ENCODE assay signal across 24 cellular contexts in genomic region chr11:97254790-97255189, GRCh38.
"Had no signal": no experiment of that assay in that cellular context is flagged by ENCODE, and none has a peak within 500 bp of the region (broad histone marks: within the 10 kb centered on the region; RNA-seq: fewer than 3 reads in every experiment).

No MANE protein-coding gene starts in this region.

- H3K27me3 ChIP-seq: colonic mucosa, esophagus squamous epithelium, gastroesophageal sphincter had no signal

- H3K4me1 ChIP-seq: colonic mucosa, esophagus squamous epithelium, gastroesophageal sphincter had no signal

- ATAC-seq: activated CD4-positive, alpha-beta T cell treated with anti-CD3 and anti-CD28 coated beads for 36 hours; activated naive CD4-positive, alpha-beta T cell treated with anti-CD3 and anti-CD28 coated beads, Interleukin-2, amount 50 U/mL, for 72 hours; activated T-cell treated with anti-CD3 and anti-CD28 coated beads, Interleukin-2, amount 50 U/mL, for 72 hours; gastroesophageal sphincter had no signal

- DNase-seq: activated CD4-positive, alpha-beta memory T cell treated with anti-CD3 and anti-CD28 coated beads, Interleukin-2, amount 10 ng/mL, durations not matched to agents 7 days and 5 days; activated CD4-positive, alpha-beta T cell treated with anti-CD3 and anti-CD28 coated beads for 36 hours; activated CD4-positive, alpha-beta T cell treated with anti-CD3 and anti-CD28 coated beads, Interleukin-2, amount 10 ng/mL, durations not matched to agents 24 days and 14 days; activated CD4-positive, CD25-positive, alpha-beta regulatory T cell; activated CD4-positive, CD25-positive, alpha-beta regulatory T cell treated with anti-CD3 and anti-CD28 coated beads, Interleukin-2, amount 50 U/mL, for 72 hours; activated CD8-positive, alpha-beta memory T cell treated with anti-CD3 and anti-CD28 coated beads, Interleukin-2, amount 50 U/mL, for 48 hours; activated gamma-delta T cell; activated naive CD4-positive, alpha-beta T cell; activated naive CD4-positive, alpha-beta T cell treated with anti-CD3 and anti-CD28 coated beads, Interleukin-2, amount 10 ng/mL, durations not matched to agents 7 days and 5 days; activated naive CD8-positive, alpha-beta T cell treated with anti-CD3 and anti-CD28 coated beads, Interleukin-2, amount 10 ng/mL, durations not matched to agents 7 days and 5 days; activated T-cell treated with anti-CD3 and anti-CD28 coated beads for 4 hours; activated T-cell treated with anti-CD3 and anti-CD28 coated beads, Interleukin-2, amount 50 U/mL, for 24 hours; activated T-cell treated with anti-CD3 and anti-CD28 coated beads, Interleukin-2, amount 50 U/mL, for 72 hours; central memory CD4-positive, alpha-beta T cell; cerebellar nuclear complex; colonic mucosa; effector CD8-positive, alpha-beta T cell; esophagus squamous epithelium; foreskin melanocyte; head of caudate nucleus; T-helper 2 cell had no signal

- H3K9me3 ChIP-seq: colonic mucosa, esophagus squamous epithelium, gastroesophageal sphincter had no signal

- H3K4me3 ChIP-seq: colonic mucosa, esophagus squamous epithelium, gastroesophageal sphincter had no signal

- H3K27ac ChIP-seq: colonic mucosa, epithelial cell of prostate, esophagus squamous epithelium, gastroesophageal sphincter had no signal

- H3K36me3 ChIP-seq: colonic mucosa, esophagus squamous epithelium, gastroesophageal sphincter had no signal
